ENCODE assay signal across 8 cellular contexts in genomic region chr1:153566414-153567371, GRCh38. TPM values are rescaled to one million over a fixed set of nuclear protein-coding genes. Genes with fewer than 3 reads are reported as not detected.
A peak's percentile ranks its signal among the peaks of the same experiment; 100 is the strongest.
DNase-seq lines count a peak whose midpoint lies in the region; ATAC-seq, FAIRE-seq and TF ChIP-seq lines count a peak whose summit lies in the region.

No MANE protein-coding gene starts in this region.

- intact Hi-C loops in PC-9 (cut with micrococcal nuclease; ENCODE audit: unreplicated experiment) = loop anchor here (2.0 to 10.0 kb wide), 4 partner anchors 18 to 421 kb away; partner anchors contain the start of genes CREB3L4, RAB13, S100A3 and SLC39A1

- no peak for FAIRE-seq in D721Med (lab: Jason Lieb, UNC)

- peaks cover 27 to 35% (median 34%) of the 10 kb centered on the region in 3 donors for H3K4me1 Mint-ChIP-seq in CD8-positive, alpha-beta memory T cell
- H3K4me1 Mint-ChIP-seq in activated T-cell treated with anti-CD3 and anti-CD28 coated beads, Interleukin-2, amount 50 U/mL, for 24 hours (ENCODE audit: low read depth) = peaks cover 55% of the 10 kb centered on the region

- H3K4me3 Mint-ChIP-seq in CD8-positive, alpha-beta memory T cell = peak overlapping the region in 6 of 7 donors; percentile 30 to 63 (median 46)
- H3K4me3 Mint-ChIP-seq in activated T-cell treated with anti-CD3 and anti-CD28 coated beads, Interleukin-2, amount 50 U/mL, for 24 hours = peak overlapping the region; percentile 65

- peak; percentile 29 for ATAC-seq in HG03039 (IDR thresholded peaks at IDR 0.05; ENCODE audit: unreplicated experiment)

- peak overlapping the region; percentile 76 to 91 (median 85) for H3K27ac Mint-ChIP-seq in CD8-positive, alpha-beta memory T cell
- H3K27ac Mint-ChIP-seq in activated T-cell treated with anti-CD3 and anti-CD28 coated beads, Interleukin-2, amount 50 U/mL, for 24 hours = peak overlapping the region; percentile 98

- no peaks in the 10 kb centered on the region for H4K20me1 ChIP-seq in PC-9 (ENCODE audit: insufficient read depth)

- peak in 4 of 5 donors; percentile 54 to 89 (median 66) for DNase-seq in CD8-positive, alpha-beta memory T cell
- DNase-seq in PC-9 (peak; percentile 96 to 98), epithelial cell of proximal tubule (ENCODE audit: low read depth) (peak; percentile 87), myocyte (ENCODE audit: low read depth) (peak; percentile 100), D721Med (ENCODE audit: insufficient read length, low spot score) (no peak)
- DNase-seq in activated T-cell treated with anti-CD3 and anti-CD28 coated beads, Interleukin-2, amount 50 U/mL, for 24 hours = peak; percentile 86
- peak; percentile 58 to 75 for DNase-seq in stimulated activated CD8-positive, alpha-beta memory T cell treated with anti-CD3 and anti-CD28 coated beads, Interleukin-7, amount 100 ng/mL, for 1 hour (ENCODE audit: low read depth in 2 of 2)

- H3K79me2 ChIP-seq in PC-9 (ENCODE audit: low read depth) = no peaks in the 10 kb centered on the region

- H3K27ac ChIP-seq in CD8-positive, alpha-beta memory T cell (ENCODE audit: low read depth, low read length) = peak overlapping the region; percentile 43
- H3K27ac ChIP-seq in PC-9 = peak overlapping the region; percentile 97

- no peaks in the 10 kb centered on the region for H3K9me3 Mint-ChIP-seq in CD8-positive, alpha-beta memory T cell
- H3K9me3 Mint-ChIP-seq in activated T-cell treated with anti-CD3 and anti-CD28 coated beads, Interleukin-2, amount 50 U/mL, for 24 hours = no peaks in the 10 kb centered on the region

- H3K27me3 Mint-ChIP-seq in CD8-positive, alpha-beta memory T cell = peaks cover 1 to 16% of the 10 kb centered on the region in 2 donors
- H3K27me3 Mint-ChIP-seq in activated T-cell treated with anti-CD3 and anti-CD28 coated beads, Interleukin-2, amount 50 U/mL, for 24 hours = no peaks in the 10 kb centered on the region

- H3K4me1 ChIP-seq in CD8-positive, alpha-beta memory T cell (ENCODE audit: insufficient read depth, low read length) = peaks cover 24% of the 10 kb centered on the region
- H3K4me1 ChIP-seq in PC-9 (replicated peaks; ENCODE audit: insufficient read depth) = peaks cover 56% of the 10 kb centered on the region

- TF ChIP-seq CTCF in PC-9 (conservative IDR thresholded peaks at IDR 0.05) = no peak
- no peak for TF ChIP-seq CTCF in epithelial cell of proximal tubule (conservative IDR thresholded peaks at IDR 0.05; ENCODE audit: low read depth, low read length)
- TF ChIP-seq CTCF in D721Med (IDR thresholded peaks at IDR 0.05; ENCODE audit: insufficient read depth, missing control alignments) = no peak

- no peaks in the 10 kb centered on the region for H3K36me3 ChIP-seq in CD8-positive, alpha-beta memory T cell (ENCODE audit: insufficient read depth, low read length)
- no peaks in the 10 kb centered on the region for H3K36me3 ChIP-seq in PC-9 (ENCODE audit: low read depth)

- H3F3A ChIP-seq in PC-9 (ENCODE audit: insufficient read depth, low read depth) = peaks cover 34% of the 10 kb centered on the region

- no peaks in the 10 kb centered on the region for H3K36me3 Mint-ChIP-seq in CD8-positive, alpha-beta memory T cell
- H3K36me3 Mint-ChIP-seq in activated T-cell treated with anti-CD3 and anti-CD28 coated beads, Interleukin-2, amount 50 U/mL, for 24 hours (ENCODE audit: low read depth) = no peaks in the 10 kb centered on the region

- peak overlapping the region; percentile 72 for H3K4me2 ChIP-seq in PC-9

- CTCF ChIA-PET in CD8-positive, alpha-beta memory T cell (lab: Charles Lee) = interaction anchor here (1.1 to 2.6 kb wide), 5 partner anchors 16 to 57 kb away, joined by 4 to 23 read pairs (median 10); partner anchors contain the start of genes S100A4 and S100A6
- CTCF ChIA-PET in PC-9 (lab: Charles Lee) = interaction anchor here (0.5 to 1.2 kb wide), 9 partner anchors 22 to 1474 kb away, joined by 3 to 6 read pairs (median 4); partner anchors contain the start of genes S100A13, S100A5 and S100A6

- POLR2A ChIA-PET in CD8-positive, alpha-beta memory T cell (lab: Charles Lee) = interaction anchor here (0.5 to 1.5 kb wide), 5 partner anchors 22 to 770 kb away, joined by 3 to 5 read pairs (median 4); partner anchors contain the start of gene S100A6
- POLR2A ChIA-PET in PC-9 (lab: Charles Lee; ENCODE audit: unreplicated experiment) = interaction anchor here (0.5 to 2.2 kb wide), 22 partner anchors 11 to 1630 kb away, joined by 3 to 26 read pairs (median 5); partner anchors contain the start of genes CHTOP, JTB, RPS27 and S100A14

- no peaks in the 10 kb centered on the region for H3K9me3 ChIP-seq in CD8-positive, alpha-beta memory T cell (ENCODE audit: low read length)
- H3K9me3 ChIP-seq in PC-9 (ENCODE audit: insufficient read depth, low read depth) = no peaks in the 10 kb centered on the region

- TSS peak; percentile 82 for BruUV-seq in PC-9 (replicated peaks; lab: Mats Ljungman, UMichigan)

- no peaks in the 10 kb centered on the region for H3K9me2 ChIP-seq in PC-9 (ENCODE audit: insufficient read depth)

- H3K27me3 ChIP-seq in CD8-positive, alpha-beta memory T cell (ENCODE audit: insufficient read depth, low read length, poor library complexity, severe bottlenecking) = no peaks in the 10 kb centered on the region
- H3K27me3 ChIP-seq in PC-9 (ENCODE audit: insufficient read depth, low read depth) = no peaks in the 10 kb centered on the region

- H3K4me3 ChIP-seq in CD8-positive, alpha-beta memory T cell (ENCODE audit: low read length) = no peak overlapping the region
- peak overlapping the region; percentile 34; the same call in 1 of the 2 replicates for H3K4me3 ChIP-seq in PC-9
- no peak overlapping the region for H3K4me3 ChIP-seq in epithelial cell of proximal tubule (ENCODE audit: low read depth, low read length)

- no peak overlapping the region for H2AFZ ChIP-seq in PC-9

RNA-seq across cellular contexts. Expression of gene S100A2, which starts 1.0 kb away (rescaled TPM):
- total RNA-seq in CD8-positive, alpha-beta memory T cell = 1 to 10 TPM in 1 of 2 experiments, under 1 TPM in 1; 0.81 to 1.1 TPM
- polyA plus RNA-seq in CD8-positive, alpha-beta memory T cell = 0.72 TPM
- 145 and 147 TPM in 2 replicates for total RNA-seq in PC-9 (2021)
- 24.8 and 25.6 TPM in 2 replicates for total RNA-seq in epithelial cell of proximal tubule
- total RNA-seq in myocyte = 6.4 and 7.1 TPM in 2 replicates
- polyA plus RNA-seq in myocyte (2012) = 45.5 TPM

RNA-seq across cellular contexts. Expression of gene S100A3, which starts 17.6 kb away (rescaled TPM):
- total RNA-seq in CD8-positive, alpha-beta memory T cell = not detected
- not detected for polyA plus RNA-seq in CD8-positive, alpha-beta memory T cell
- 1.5 and 2.4 TPM in 2 replicates for total RNA-seq in PC-9 (2021)
- 10.2 and 27.6 TPM in 2 replicates for total RNA-seq in epithelial cell of proximal tubule
- 7.8 and 10.8 TPM in 2 replicates for total RNA-seq in myocyte
- 22.9 TPM for polyA plus RNA-seq in myocyte (2012)

RNA-seq across cellular contexts. Expression of gene S100A4, which starts 21.1 kb away (rescaled TPM):
- 100 to 1,000 TPM; 125 to 132 TPM for total RNA-seq in CD8-positive, alpha-beta memory T cell
- 2,575 TPM for polyA plus RNA-seq in CD8-positive, alpha-beta memory T cell
- 303 and 346 TPM in 2 replicates for total RNA-seq in PC-9 (2021)
- total RNA-seq in epithelial cell of proximal tubule = 31.2 and 33.8 TPM in 2 replicates
- total RNA-seq in myocyte = 757 and 902 TPM in 2 replicates
- 3,578 TPM for polyA plus RNA-seq in myocyte (2012)

RNA-seq across cellular contexts. Expression of gene S100A5, which starts 26.0 kb away (rescaled TPM):
- 1 to 10 TPM in 1 of 2 experiments, under 1 TPM in 1; 0.61 to 1.5 TPM for total RNA-seq in CD8-positive, alpha-beta memory T cell
- polyA plus RNA-seq in CD8-positive, alpha-beta memory T cell = 1.6 TPM
- 7.2 and 11.1 TPM in 2 replicates for total RNA-seq in PC-9 (2021)
- total RNA-seq in epithelial cell of proximal tubule = 2.7 and 4.0 TPM in 2 replicates
- 2.5 and 2.9 TPM in 2 replicates for total RNA-seq in myocyte
- polyA plus RNA-seq in myocyte (2012) = 5.7 TPM

RNA-seq across cellular contexts. Expression of gene S100A6, which starts 30.9 kb away (rescaled TPM):
- total RNA-seq in CD8-positive, alpha-beta memory T cell = 100 to 1,000 TPM; 244 to 254 TPM
- polyA plus RNA-seq in CD8-positive, alpha-beta memory T cell = 892 TPM
- total RNA-seq in PC-9 (2021) = 873 and 994 TPM in 2 replicates
- 1,217 and 1,569 TPM in 2 replicates for total RNA-seq in epithelial cell of proximal tubule
- total RNA-seq in myocyte = 423 and 449 TPM in 2 replicates
- polyA plus RNA-seq in myocyte (2012) = 3,447 TPM
